In genomic region chr4:75821216-75821615, GRCh38 we compare ENCODE assay signal across 35 cellular contexts.
"Had no signal": no experiment of that assay in that cellular context is flagged by ENCODE, and none has a peak within 500 bp of the region (broad histone marks: within the 10 kb centered on the region; RNA-seq: fewer than 3 reads in every experiment).

No MANE protein-coding gene starts in this region.

- H3K4me1 Mint-ChIP-seq: activated B cell treated with CpG ODN at 0.5 μM for 24 hours; activated CD4-positive, alpha-beta memory T cell treated with anti-CD3 and anti-CD28 coated beads, Interleukin-2, amount 10 ng/mL, durations not matched to agents 7 days and 5 days; activated CD4-positive, alpha-beta T cell treated with anti-CD3 and anti-CD28 coated beads, Interleukin-2, amount 10 ng/mL, durations not matched to agents 7 days and 5 days; activated naive CD4-positive, alpha-beta T cell treated with anti-CD3 and anti-CD28 coated beads, Interleukin-2, amount 50 U/mL, for 24 hours; activated naive CD8-positive, alpha-beta T cell treated with anti-CD3 and anti-CD28 coated beads for 36 hours; activated naive CD8-positive, alpha-beta T cell treated with anti-CD3 and anti-CD28 coated beads, Interleukin-2, amount 50 U/mL, for 24 hours; T-helper 17 cell had no signal

- FAIRE-seq: endometrium, endothelial cell of umbilical vein had no signal

- DNase-seq: activated B cell treated with CpG ODN at 0.5 μM for 24 hours; activated CD4-positive, alpha-beta memory T cell treated with anti-CD3 and anti-CD28 coated beads, Interleukin-2, amount 10 ng/mL, durations not matched to agents 7 days and 5 days; activated CD4-positive, alpha-beta T cell treated with anti-CD3 and anti-CD28 coated beads for 4 hours; activated CD4-positive, alpha-beta T cell treated with anti-CD3 and anti-CD28 coated beads, Interleukin-2, amount 10 ng/mL, durations not matched to agents 7 days and 5 days; activated CD4-positive, alpha-beta T cell treated with anti-CD3 and anti-CD28 coated beads, Interleukin-2, amount 50 U/mL, for 4 hours; activated CD8-positive, alpha-beta memory T cell treated with anti-CD3 and anti-CD28 coated beads, Interleukin-2, amount 50 U/mL, for 48 hours; activated gamma-delta T cell; activated naive CD4-positive, alpha-beta T cell; activated naive CD8-positive, alpha-beta T cell treated with anti-CD3 and anti-CD28 coated beads for 36 hours; activated naive CD8-positive, alpha-beta T cell treated with anti-CD3 and anti-CD28 coated beads, Interleukin-2, amount 50 U/mL, for 24 hours; activated T-cell treated with anti-CD3 and anti-CD28 coated beads for 4 hours; activated T-cell treated with anti-CD3 and anti-CD28 coated beads, Interleukin-2, amount 50 U/mL, for 4 hours; adrenal gland; amygdala; aorta; body of pancreas; central memory CD4-positive, alpha-beta T cell; cerebellar nuclear complex; colonic mucosa; effector CD8-positive, alpha-beta T cell; esophagus squamous epithelium; foreskin melanocyte; heart right ventricle; T-helper 1 cell; T-helper 17 cell; T1000; WERI-Rb-1 had no signal

- H3K4me1 ChIP-seq: adrenal gland, body of pancreas, colonic mucosa, esophagus squamous epithelium, gastroesophageal sphincter had no signal

- H3K4me3 ChIP-seq: adrenal gland, body of pancreas, colonic mucosa, esophagus squamous epithelium, gastroesophageal sphincter, heart right ventricle had no signal

- H3K27ac ChIP-seq: adrenal gland, colonic mucosa, epithelial cell of prostate, esophagus squamous epithelium, gastroesophageal sphincter, heart right ventricle, WERI-Rb-1 had no signal

- H3K27me3 ChIP-seq: adrenal gland, body of pancreas, colonic mucosa, esophagus squamous epithelium, gastroesophageal sphincter, heart right ventricle had no signal

- H3K9me3 ChIP-seq: adrenal gland, body of pancreas, colonic mucosa, esophagus squamous epithelium, gastroesophageal sphincter, heart right ventricle had no signal

- H3K9me3 Mint-ChIP-seq: activated B cell treated with CpG ODN at 0.5 μM for 24 hours; activated CD4-positive, alpha-beta memory T cell treated with anti-CD3 and anti-CD28 coated beads, Interleukin-2, amount 10 ng/mL, durations not matched to agents 7 days and 5 days; activated CD4-positive, alpha-beta T cell treated with anti-CD3 and anti-CD28 coated beads, Interleukin-2, amount 10 ng/mL, durations not matched to agents 7 days and 5 days; activated naive CD4-positive, alpha-beta T cell treated with anti-CD3 and anti-CD28 coated beads, Interleukin-2, amount 50 U/mL, for 24 hours; activated naive CD8-positive, alpha-beta T cell treated with anti-CD3 and anti-CD28 coated beads for 36 hours; activated naive CD8-positive, alpha-beta T cell treated with anti-CD3 and anti-CD28 coated beads, Interleukin-2, amount 50 U/mL, for 24 hours; activated T-cell treated with anti-CD3 and anti-CD28 coated beads, Interleukin-2, amount 50 U/mL, for 4 hours; activated T-helper 1 cell treated with anti-CD3 and anti-CD28 coated beads, Interleukin-12 subunit alpha, Interleukin-12 subunit beta, Interleukin-2, Interleukin-4 antibody, amounts not matched to agents 30 ng/mL and 10 ng/mL and 1 ng/mL, durations not matched to agents 14 hours and 24 hours and 36 hours; T-helper 2 cell treated with Interferon-gamma antibody and Interleukin-4, amounts not matched to agents 5 μg/mL and 100 μg/mL, for 36 hours had no signal

- H3K4me3 Mint-ChIP-seq: activated B cell treated with CpG ODN at 0.5 μM for 24 hours; activated CD4-positive, alpha-beta memory T cell treated with anti-CD3 and anti-CD28 coated beads, Interleukin-2, amount 10 ng/mL, durations not matched to agents 7 days and 5 days; activated CD4-positive, alpha-beta T cell treated with anti-CD3 and anti-CD28 coated beads, Interleukin-2, amount 10 ng/mL, durations not matched to agents 7 days and 5 days; activated naive CD4-positive, alpha-beta T cell treated with anti-CD3 and anti-CD28 coated beads, Interleukin-2, amount 50 U/mL, for 24 hours; activated naive CD8-positive, alpha-beta T cell treated with anti-CD3 and anti-CD28 coated beads for 36 hours; activated naive CD8-positive, alpha-beta T cell treated with anti-CD3 and anti-CD28 coated beads, Interleukin-2, amount 50 U/mL, for 24 hours; activated T-cell treated with anti-CD3 and anti-CD28 coated beads, Interleukin-2, amount 50 U/mL, for 4 hours; activated T-helper 1 cell treated with anti-CD3 and anti-CD28 coated beads, Interleukin-12 subunit alpha, Interleukin-12 subunit beta, Interleukin-2, Interleukin-4 antibody, amounts not matched to agents 30 ng/mL and 10 ng/mL and 1 ng/mL, durations not matched to agents 14 hours and 24 hours and 36 hours; T-helper 17 cell; T-helper 2 cell treated with Interferon-gamma antibody and Interleukin-4, amounts not matched to agents 5 μg/mL and 100 μg/mL, for 36 hours had no signal

- H3K36me3 ChIP-seq: colonic mucosa, esophagus squamous epithelium, WERI-Rb-1 had no signal

- H3K27me3 Mint-ChIP-seq: activated B cell treated with CpG ODN at 0.5 μM for 24 hours; activated CD4-positive, alpha-beta memory T cell treated with anti-CD3 and anti-CD28 coated beads, Interleukin-2, amount 10 ng/mL, durations not matched to agents 7 days and 5 days; activated CD4-positive, alpha-beta T cell treated with anti-CD3 and anti-CD28 coated beads, Interleukin-2, amount 10 ng/mL, durations not matched to agents 7 days and 5 days; activated naive CD4-positive, alpha-beta T cell treated with anti-CD3 and anti-CD28 coated beads, Interleukin-2, amount 50 U/mL, for 24 hours; activated naive CD8-positive, alpha-beta T cell treated with anti-CD3 and anti-CD28 coated beads for 36 hours; activated naive CD8-positive, alpha-beta T cell treated with anti-CD3 and anti-CD28 coated beads, Interleukin-2, amount 50 U/mL, for 24 hours; T-helper 17 cell had no signal

- H3K27ac Mint-ChIP-seq: activated B cell treated with CpG ODN at 0.5 μM for 24 hours; activated CD4-positive, alpha-beta memory T cell treated with anti-CD3 and anti-CD28 coated beads, Interleukin-2, amount 10 ng/mL, durations not matched to agents 7 days and 5 days; activated CD4-positive, alpha-beta T cell treated with anti-CD3 and anti-CD28 coated beads, Interleukin-2, amount 10 ng/mL, durations not matched to agents 7 days and 5 days; activated naive CD4-positive, alpha-beta T cell treated with anti-CD3 and anti-CD28 coated beads, Interleukin-2, amount 50 U/mL, for 24 hours; activated naive CD8-positive, alpha-beta T cell treated with anti-CD3 and anti-CD28 coated beads for 36 hours; activated naive CD8-positive, alpha-beta T cell treated with anti-CD3 and anti-CD28 coated beads, Interleukin-2, amount 50 U/mL, for 24 hours; activated T-helper 1 cell treated with anti-CD3 and anti-CD28 coated beads, Interleukin-12 subunit alpha, Interleukin-12 subunit beta, Interleukin-2, Interleukin-4 antibody, amounts not matched to agents 30 ng/mL and 10 ng/mL and 1 ng/mL, durations not matched to agents 14 hours and 24 hours and 36 hours; T-helper 17 cell; T-helper 2 cell treated with Interferon-gamma antibody and Interleukin-4, amounts not matched to agents 5 μg/mL and 100 μg/mL, for 36 hours had no signal

- H3K36me3 Mint-ChIP-seq: activated naive CD4-positive, alpha-beta T cell treated with anti-CD3 and anti-CD28 coated beads, Interleukin-2, amount 50 U/mL, for 24 hours; activated naive CD8-positive, alpha-beta T cell treated with anti-CD3 and anti-CD28 coated beads for 36 hours had no signal

- ATAC-seq: activated CD4-positive, CD25-positive, alpha-beta regulatory T cell treated with anti-CD3 and anti-CD28 coated beads, Interleukin-2, amount 50 U/mL, for 24 hours; activated naive CD8-positive, alpha-beta T cell treated with anti-CD3 and anti-CD28 coated beads, Interleukin-2, amount 50 U/mL, for 24 hours; body of pancreas; gastroesophageal sphincter; heart right ventricle; T-helper 17 cell had no signal
